In the genomic region with DNA sequence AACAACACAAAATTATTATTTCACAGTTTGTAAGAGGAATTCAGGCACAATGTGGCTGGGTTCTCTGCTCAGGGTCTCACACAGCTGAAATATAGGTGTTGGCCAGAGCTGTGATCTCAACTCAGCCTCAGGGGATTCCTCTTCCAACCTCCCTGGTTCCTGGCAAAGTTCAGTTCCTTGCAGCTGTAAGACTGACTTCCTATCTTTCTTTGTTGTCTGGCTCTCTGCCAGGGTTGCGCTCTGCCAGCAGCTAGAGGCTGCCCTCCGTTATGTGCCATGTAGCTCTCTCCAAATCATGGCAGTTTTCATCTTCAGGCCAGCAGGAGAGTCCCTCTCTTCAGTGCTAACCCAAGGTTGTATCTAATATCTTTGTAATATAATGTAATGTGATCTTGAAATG, we compare ENCODE assay signal across 2 cellular contexts.
TF ChIP-seq lines count a peak whose summit lies in the region.

No MANE protein-coding gene starts in this region.

TF ChIP-seq in SK-N-SH, 30 proteins besides CTCF, POLR2A, EP300 and RAD21 (continued from another document):
- TF ChIP-seq ZBTB33 (IDR thresholded peaks at IDR 0.05; ENCODE audit: borderline replicate concordance, low read depth) (no peak), NRF1 (IDR thresholded peaks at IDR 0.05; ENCODE audit: low read depth, low read length) (no peak), GATA2 (CRISPR knock-in tag; IDR thresholded peaks at IDR 0.05) (no peak), YY1 (IDR thresholded peaks at IDR 0.05; ENCODE audit: low read depth) (no peak), FOXJ3 (CRISPR knock-in tag; IDR thresholded peaks at IDR 0.05) (no peak), RXRA (IDR thresholded peaks at IDR 0.05; ENCODE audit: borderline replicate concordance, low read depth) (no peak), PBX3 (IDR thresholded peaks at IDR 0.05) (no peak), JUND (IDR thresholded peaks at IDR 0.05) (no peak)

TF ChIP-seq in SK-N-SH treated with all-trans-retinoic acid at 6 μM for 48 hours, 23 proteins besides CTCF, POLR2A, EP300 and RAD21 (continued from another document):
- TF ChIP-seq PPARA (CRISPR knock-in tag; IDR thresholded peaks at IDR 0.05; ENCODE audit: borderline replicate concordance) = no peak
- TF ChIP-seq BACH2 (CRISPR knock-in tag; IDR thresholded peaks at IDR 0.05; ENCODE audit: borderline replicate concordance) = no peak
- TF ChIP-seq TCF4 (CRISPR knock-in tag; IDR thresholded peaks at IDR 0.05; ENCODE audit: borderline replicate concordance) = no peak
- TF ChIP-seq ZFP30 (CRISPR knock-in tag; IDR thresholded peaks at IDR 0.05) = no peak
- TF ChIP-seq ARNTL (CRISPR knock-in tag; IDR thresholded peaks at IDR 0.05; ENCODE audit: borderline replicate concordance, low read depth) = no peak
- no peak for TF ChIP-seq ZFP3 (CRISPR knock-in tag; IDR thresholded peaks at IDR 0.05)
- TF ChIP-seq CREB5 (CRISPR knock-in tag; IDR thresholded peaks at IDR 0.05; ENCODE audit: low read depth) = no peak
TF ChIP-seq in SK-N-SH treated with all-trans-retinoic acid at 6 μM for 48 hours: peak in this region for 0.
